In the genomic region with DNA sequence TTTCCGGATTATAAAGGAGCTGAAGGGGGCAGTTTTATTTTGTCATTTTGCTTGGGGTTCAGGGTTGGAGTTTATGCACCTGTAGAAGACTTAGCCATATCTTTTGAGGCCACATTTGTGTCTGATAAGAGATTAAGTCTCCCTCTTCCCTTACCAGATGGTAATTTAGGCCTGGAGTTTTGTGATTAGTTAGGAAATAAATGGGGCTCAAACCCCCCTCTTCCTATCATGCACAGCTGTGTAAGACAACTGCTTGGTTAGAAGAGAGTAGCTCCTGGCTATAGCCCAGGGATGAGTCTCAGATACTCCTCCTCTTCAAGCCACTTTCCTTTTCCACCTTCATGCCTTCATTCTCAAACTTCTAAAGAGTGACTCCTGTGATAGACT, we compare ENCODE assay signal across 8 cellular contexts. TPM values are rescaled to one million over a fixed set of nuclear protein-coding genes. Genes with fewer than 3 reads are reported as not detected.
DNase-seq lines count a peak whose midpoint lies in the region; ATAC-seq, FAIRE-seq and TF ChIP-seq lines count a peak whose summit lies in the region.

No MANE protein-coding gene starts in this region.

- H3K9ac ChIP-seq in K562 (ENCODE audit: insufficient read depth in 1 of 2, low read depth in 2 of 2, low read length in 2 of 2): peak overlapping the region; percentile 85 to 98

- H3K4me2 ChIP-seq in K562 (ENCODE audit: insufficient read depth, low read length): peak overlapping the region; percentile 87

- POLR2A ChIA-PET in K562 (lab: Yijun Ruan, JAX): interaction anchor here (0.6 to 1.6 kb wide), 8 partner anchors 10 to 575 kb away, joined by 3 to 5 read pairs (median 3); a partner anchor contains a TSS

- TF ChIP-seq POLR2A in heart left ventricle (IDR thresholded peaks at IDR 0.05) (no peak), K562 (conservative IDR thresholded peaks at IDR 0.05) (no peak), upper lobe of left lung (IDR thresholded peaks at IDR 0.05) (no peak)

- CTCF ChIA-PET in K562 (lab: Yijun Ruan, JAX; ENCODE audit: low intra/inter-chr PET ratio): no interaction called here

- no peaks in the 10 kb centered on the region for H3K9me1 ChIP-seq in K562 (ENCODE audit: control insufficient read depth, insufficient read depth, low read length)

- in situ Hi-C loops in K562 (cut with MboI): no loop called here

- intact Hi-C loops in heart left ventricle (cut with DNase I): loop anchor here in 9 of 10 donors (2.0 to 10.0 kb wide), 6 partner anchors 62 to 174 kb away; a partner anchor contains a TSS
- intact Hi-C loops in left cardiac atrium (cut with DNase I): loop anchor here in 1 of 2 donors (2.0 to 10.0 kb wide), 2 partner anchors 62 to 144 kb away; a partner anchor contains a TSS
- intact Hi-C loops in K562 (cut with micrococcal nuclease): loop anchor here (5.0 kb wide), 1 partner anchor 171 kb away; a partner anchor contains a TSS

- H3K9me3 ChIP-seq in heart left ventricle (peaks cover 0 to 8% (median 0%) of the 10 kb centered on the region in 12 donors), K562 (replicated peaks; ENCODE audit: control insufficient read depth, insufficient read depth, low read depth, low read length) (peaks cover 7% of the 10 kb centered on the region), upper lobe of left lung (peaks cover 0 to 3% (median 0%) of the 10 kb centered on the region in 4 donors)

- TF ChIP-seq EP300 in K562 (IDR thresholded peaks at IDR 0.05; ENCODE audit: low read length) (peak; percentile 52; the same call in 1 of the 2 replicates), upper lobe of left lung (IDR thresholded peaks at IDR 0.05) (no peak)

- H3K79me2 ChIP-seq in K562 (ENCODE audit: control insufficient read depth, insufficient read depth, low read length): peaks cover 24% of the 10 kb centered on the region

- WGBS in heart left ventricle, 4 donors: 0% methylated on average over 1 of the region's 1 CpG
- WGBS in K562 (ENCODE audit: insufficient coverage, low coverage, missing lambda C conversion rate): 0% methylated on average over 1 of the region's 1 CpG
- 0% methylated on average over 1 of the region's 1 CpG; no CpG with 5 or more reads in 1 of the 2 donors for WGBS in upper lobe of left lung, 2 donors

- BruUV-seq in K562 (replicated peaks; lab: Mats Ljungman, UMichigan): no TSS peak

- DNase-seq in heart left ventricle: no peak
- DNase-seq in left cardiac atrium: no peak
- peak; percentile 35 to 58 (median 44) for DNase-seq in K562 (ENCODE audit: extremely low read depth in 1 of 4, low spot score in 3 of 4)
- DNase-seq in medulla oblongata (ENCODE audit: extremely low spot score): peak; percentile 17
- no peak for DNase-seq in upper lobe of left lung
- DNase-seq in COR-L47 (lab: John Stamatoyannopoulos, UW): no peak

- TF ChIP-seq CTCF in heart left ventricle (IDR thresholded peaks at IDR 0.05) (no peak), K562 (IDR thresholded peaks at IDR 0.05 in 2 of 3, conservative IDR thresholded peaks at IDR 0.05 in 1 of 3; ENCODE audit: insufficient read depth in 2 of 3, low read depth in 1 of 3, low read length in 3 of 3) (no peak), upper lobe of left lung (IDR thresholded peaks at IDR 0.05) (no peak)

- H3K4me1 ChIP-seq in heart left ventricle (peaks cover 0 to 23% (median 10%) of the 10 kb centered on the region in 12 donors), K562 (replicated peaks in 1 of 2; ENCODE audit: control insufficient read depth in 2 of 2, insufficient read depth in 2 of 2, low read length in 2 of 2) (peaks cover 12 to 16% of the 10 kb centered on the region in 2 experiments; a peak in 4 of 5 replicates), upper lobe of left lung (peaks cover 3 to 18% (median 14%) of the 10 kb centered on the region in 4 donors)

- peak; percentile 11 for FAIRE-seq in K562 (lab: Jason Lieb, UNC)

- no peaks in the 10 kb centered on the region for H3K27me3 ChIP-seq in heart left ventricle
- H3K27me3 ChIP-seq in K562 (ENCODE audit: control insufficient read depth in 2 of 2, insufficient read depth in 2 of 2, low read length in 2 of 2): no peaks in the 10 kb centered on the region
- no peaks in the 10 kb centered on the region for H3K27me3 ChIP-seq in upper lobe of left lung

- H2AFZ ChIP-seq in K562 (ENCODE audit: low read depth, low read length): peak overlapping the region; percentile 96

- H3K4me3 ChIP-seq in heart left ventricle (peak overlapping the region; percentile 81 to 100 (median 93)), K562 (peak overlapping the region; percentile 97), upper lobe of left lung (peak overlapping the region; percentile 36 to 100 (median 99))

- H3K36me3 ChIP-seq in heart left ventricle (peaks cover 0 to 12% (median 0%) of the 10 kb centered on the region in 9 donors), K562 (ENCODE audit: control insufficient read depth, insufficient read depth, low read length) (peaks cover 16% of the 10 kb centered on the region; the same call in 1 of the 3 replicates), upper lobe of left lung (no peaks in the 10 kb centered on the region)

- H4K20me1 ChIP-seq in K562 (replicated peaks; ENCODE audit: control insufficient read depth, insufficient read depth, low read length): no peaks in the 10 kb centered on the region

- peak overlapping the region; percentile 79 to 100 (median 96) for H3K27ac ChIP-seq in heart left ventricle
- H3K27ac ChIP-seq in K562 (ENCODE audit: extremely low read depth, low read depth, low read length): peak overlapping the region; percentile 94; the same call in 2 of the 3 replicates
- peak overlapping the region; percentile 94 to 99 (median 98) for H3K27ac ChIP-seq in upper lobe of left lung

- TF ChIP-seq RAD21 in K562 (CRISPR knock-in tag; conservative IDR thresholded peaks at IDR 0.05 in 1 of 2, IDR thresholded peaks at IDR 0.05 in 1 of 2): no peak

- no peak for ATAC-seq in heart left ventricle
- no peak for ATAC-seq in left cardiac atrium
- ATAC-seq in K562: no peak
- ATAC-seq in upper lobe of left lung (ENCODE audit: low FRiP score in 2 of 2): no peak
- ATAC-seq in GM21619 (IDR thresholded peaks at IDR 0.05; ENCODE audit: unreplicated experiment): no peak
- no peak for ATAC-seq in HG03469 (IDR thresholded peaks at IDR 0.05; ENCODE audit: unreplicated experiment)

TF ChIP-seq in K562, 482 proteins besides CTCF, POLR2A, EP300 and RAD21 (continues in another document):
- no peak for TF ChIP-seq ZNF41 (CRISPR knock-in tag; conservative IDR thresholded peaks at IDR 0.05)
- TF ChIP-seq, protein P1, sequence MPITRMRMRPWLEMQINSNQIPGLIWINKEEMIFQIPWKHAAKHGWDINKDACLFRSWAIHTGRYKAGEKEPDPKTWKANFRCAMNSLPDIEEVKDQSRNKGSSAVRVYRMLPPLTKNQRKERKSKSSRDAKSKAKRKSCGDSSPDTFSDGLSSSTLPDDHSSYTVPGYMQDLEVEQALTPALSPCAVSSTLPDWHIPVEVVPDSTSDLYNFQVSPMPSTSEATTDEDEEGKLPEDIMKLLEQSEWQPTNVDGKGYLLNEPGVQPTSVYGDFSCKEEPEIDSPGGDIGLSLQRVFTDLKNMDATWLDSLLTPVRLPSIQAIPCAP (CRISPR knock-in tag; IDR thresholded peaks at IDR 0.05; ENCODE audit: borderline replicate concordance): no peak
- no peak for TF ChIP-seq PPARD (CRISPR knock-in tag; IDR thresholded peaks at IDR 0.05)
- TF ChIP-seq RCOR1 (IDR thresholded peaks at IDR 0.05; ENCODE audit: borderline replicate concordance in 1 of 2, low read depth in 2 of 2, low read length in 2 of 2): no peak

RNA-seq across cellular contexts. Expression of a gene that starts 0.8 kb away (rescaled TPM):
- total RNA-seq in heart left ventricle (10 to 100 TPM; 11.4 to 20.3 (median 15.5) TPM), left cardiac atrium (10 to 100 TPM; 12.0 to 13.1 TPM), K562 (2014; rRNA removed) (4.5 and 6.9 TPM in 2 replicates), K562 (2014; rRNA removed; fragmentation: Illumina TruSeq; extraction: Trizol) (8.2 TPM in 2 replicates), K562 (2015; rRNA removed; fragmentation: Illumina TruSeq; extraction: Trizol) (7.4 and 8.9 TPM in 2 replicates), K562 (2021) (29.5 and 33.4 TPM in 2 replicates), upper lobe of left lung (10 to 100 TPM in 4 of 6 donors, 1 to 10 TPM in 2; 9.8 to 20.7 (median 17.2) TPM)
- polyA plus RNA-seq in heart left ventricle (10 to 100 TPM in 1 of 2 donors, 1 to 10 TPM in 1; 4.6 to 14.5 TPM), K562 (2011; rRNA removed) (6.0 and 20.8 TPM in 2 replicates), K562 (2014; fragmentation: Illumina TruSeq; extraction: Trizol) (28.0 and 32.9 TPM in 2 replicates), K562 (2014; fragmentation: Nextera tagmentation; extraction: Ambion mirVana) (1 to 10 TPM; 5.8 to 7.3 TPM), K562 (2014; rRNA removed) (7.9 and 8.0 TPM in 2 replicates)
- total RNA-seq in K562 (2011; cell fraction: chromatin; rRNA removed; ENCODE audit: low replicate concordance): 35.1 and 49.0 TPM in 2 replicates
- 12.5 and 14.7 TPM in 2 replicates for total RNA-seq in K562 (2011; cell fraction: nucleolus; rRNA removed)
- 14.4 and 18.8 TPM in 2 replicates for total RNA-seq in K562 (2011; cell fraction: nucleoplasm; rRNA removed)
- polyA plus RNA-seq in K562 (2011; cell fraction: cytosol; rRNA removed): 8.9 and 9.8 TPM in 2 replicates
- polyA plus RNA-seq in K562 (2011; cell fraction: nucleus; rRNA removed): 19.3 and 28.1 TPM in 2 replicates
- polyA plus RNA-seq in K562 (2012): 19.5 and 21.2 TPM in 2 replicates
- polyA minus RNA-seq in K562 (2011; rRNA and poly(A)+ RNA removed): 12.7 and 14.3 TPM in 2 replicates
- polyA minus RNA-seq in K562 (2011; cell fraction: cytosol; rRNA and poly(A)+ RNA removed): 15.6 and 17.4 TPM in 2 replicates
- polyA minus RNA-seq in K562 (2011; cell fraction: nucleus; rRNA and poly(A)+ RNA removed): 11.0 and 11.1 TPM in 2 replicates

Comparison
In these comparisons a context has a peak if more than half of its experiments do, and no peak if none do; other contexts are left out.
1. DNase-seq: peak in K562 (4 of 4) and medulla oblongata (single experiment); none in heart left ventricle (0 of 5), left cardiac atrium (single experiment), upper lobe of left lung (0 of 2) and COR-L47 (single experiment).
2. Peak in every context shown above with its lines, with median percentiles within 50 percentile points of each other: H3K27ac ChIP-seq and H3K4me3 ChIP-seq.